In genomic region chr3:15812183-15812582, GRCh38 we compare ENCODE assay signal across 8 cellular contexts. TPM values are rescaled to one million over a fixed set of nuclear protein-coding genes. Genes with fewer than 3 reads are reported as not detected.
DNase-seq lines count a peak whose midpoint lies in the region; ATAC-seq and TF ChIP-seq lines count a peak whose summit lies in the region.

No MANE protein-coding gene starts in this region.

- TF ChIP-seq CTCF in C4-2B (conservative IDR thresholded peaks at IDR 0.05) (peak; percentile 68), body of pancreas (IDR thresholded peaks at IDR 0.05) (peak; percentile 24 to 48 (median 40))

- no peak overlapping the region for H2BK12ac ChIP-seq in mesenchymal stem cell (ENCODE audit: low read length in 2 of 2)

- WGBS in body of pancreas, 2 donors: 90 to 100% methylated on average over 1 of the region's 1 CpG
- no CpG with 5 or more reads among the region's 1 CpG for WGBS in mesenchymal stem cell

- H3K27ac ChIP-seq in C4-2B (no peak overlapping the region), body of pancreas (no peak overlapping the region), mesenchymal stem cell (ENCODE audit: low read length, poor library complexity, severe bottlenecking) (no peak overlapping the region)

- no peak overlapping the region for H2AK5ac ChIP-seq in mesenchymal stem cell (ENCODE audit: low read length, severe bottlenecking)

- H3K9me3 Mint-ChIP-seq in stimulated activated effector memory CD8-positive, alpha-beta T cell treated with anti-CD3 and anti-CD28 coated beads, Interleukin-12 subunit alpha, Interleukin-12 subunit beta, amount 100 ng/mL, for 72 hours: no peaks in the 10 kb centered on the region

- H2BK5ac ChIP-seq in mesenchymal stem cell (ENCODE audit: low read depth, low read length, poor library complexity, severe bottlenecking): no peak overlapping the region

- intact Hi-C loops in body of pancreas (cut with DNase I): loop anchor here (10.0 kb wide), 2 partner anchors 363 to 433 kb away; partner anchors contain the start of gene GALNT15

- H3K4me2 ChIP-seq in mesenchymal stem cell (ENCODE audit: low read length, poor library complexity, severe bottlenecking): no peak overlapping the region

- no peak overlapping the region for H3K27ac Mint-ChIP-seq in stimulated activated effector memory CD8-positive, alpha-beta T cell treated with anti-CD3 and anti-CD28 coated beads, Interleukin-12 subunit alpha, Interleukin-12 subunit beta, amount 100 ng/mL, for 72 hours

- H3K4me3 Mint-ChIP-seq in stimulated activated effector memory CD8-positive, alpha-beta T cell treated with anti-CD3 and anti-CD28 coated beads, Interleukin-12 subunit alpha, Interleukin-12 subunit beta, amount 100 ng/mL, for 72 hours: no peak overlapping the region

- H3K4ac ChIP-seq in mesenchymal stem cell (ENCODE audit: low read depth in 1 of 2, low read length in 2 of 2): no peak overlapping the region

- no peaks in the 10 kb centered on the region for H3K36me3 ChIP-seq in body of pancreas (replicated peaks in 1 of 2; ENCODE audit: insufficient read depth in 1 of 2, low read depth in 2 of 2)
- no peaks in the 10 kb centered on the region for H3K36me3 ChIP-seq in mesenchymal stem cell (ENCODE audit: control insufficient read depth in 1 of 2, insufficient read depth in 2 of 2, low read depth in 1 of 2, low read length in 2 of 2)

- ATAC-seq in body of pancreas: no peak
- no peak for ATAC-seq in stimulated activated effector memory CD8-positive, alpha-beta T cell treated with anti-CD3 and anti-CD28 coated beads, Interleukin-12 subunit alpha, Interleukin-12 subunit beta, amount 100 ng/mL, for 72 hours
- ATAC-seq in GM18502 (IDR thresholded peaks at IDR 0.05; ENCODE audit: poor library complexity, unreplicated experiment): no peak

- H3K36me3 Mint-ChIP-seq in stimulated activated effector memory CD8-positive, alpha-beta T cell treated with anti-CD3 and anti-CD28 coated beads, Interleukin-12 subunit alpha, Interleukin-12 subunit beta, amount 100 ng/mL, for 72 hours: no peaks in the 10 kb centered on the region

- H3K4me1 Mint-ChIP-seq in stimulated activated effector memory CD8-positive, alpha-beta T cell treated with anti-CD3 and anti-CD28 coated beads, Interleukin-12 subunit alpha, Interleukin-12 subunit beta, amount 100 ng/mL, for 72 hours: peaks cover 39% of the 10 kb centered on the region

- H2BK15ac ChIP-seq in mesenchymal stem cell (ENCODE audit: low read depth, poor library complexity, severe bottlenecking): no peak overlapping the region

- H3K79me1 ChIP-seq in mesenchymal stem cell (replicated peaks; ENCODE audit: low read length, poor library complexity, severe bottlenecking): peaks cover 17% of the 10 kb centered on the region

- peak overlapping the region; percentile 53 for H3K9ac ChIP-seq in mesenchymal stem cell (ENCODE audit: low read length)

- no peak overlapping the region for H4K8ac ChIP-seq in mesenchymal stem cell (ENCODE audit: low read length)

- H3K18ac ChIP-seq in mesenchymal stem cell (ENCODE audit: low read depth in 1 of 2, low read length in 2 of 2): no peak overlapping the region

- H3K4me1 ChIP-seq in body of pancreas: peaks cover 23% of the 10 kb centered on the region
- no peaks in the 10 kb centered on the region for H3K4me1 ChIP-seq in mesenchymal stem cell (ENCODE audit: control insufficient read depth, insufficient read depth, low read depth, low read length)

- DNase-seq in HCEC 1CT (peak; percentile 37), body of pancreas (no peak), mesenchymal stem cell (peak; percentile 36), NCI-H1930 (lab: John Stamatoyannopoulos, UW) (no peak)
- DNase-seq in NK-92 treated with Interleukin-12 subunit alpha and Interleukin-12 subunit beta, amount 100 ng/mL, for 24 hours (lab: John Stamatoyannopoulos, UW): no peak
- no peak for DNase-seq in stimulated activated effector memory CD8-positive, alpha-beta T cell treated with anti-CD3 and anti-CD28 coated beads, Interleukin-12 subunit alpha, Interleukin-12 subunit beta, amount 100 ng/mL, for 72 hours (ENCODE audit: low spot score in 2 of 2)

- no peak overlapping the region for H3K14ac ChIP-seq in mesenchymal stem cell (ENCODE audit: low read length in 2 of 2)

- H3K27me3 ChIP-seq in body of pancreas: no peaks in the 10 kb centered on the region
- no peaks in the 10 kb centered on the region for H3K27me3 ChIP-seq in mesenchymal stem cell (ENCODE audit: control insufficient read depth in 1 of 2, insufficient read depth in 1 of 2, low read length in 2 of 2)

- H3K9me3 ChIP-seq in body of pancreas (no peaks in the 10 kb centered on the region), mesenchymal stem cell (ENCODE audit: control insufficient read depth, low read length) (no peaks in the 10 kb centered on the region)

- no peak overlapping the region for H3K4me3 ChIP-seq in body of pancreas
- no peak overlapping the region for H3K4me3 ChIP-seq in mesenchymal stem cell (ENCODE audit: insufficient read depth in 1 of 2, low read depth in 1 of 2, low read length in 2 of 2)

- H2AFZ ChIP-seq in mesenchymal stem cell (ENCODE audit: low read depth, low read length): no peak overlapping the region

- no peak overlapping the region for H3K23ac ChIP-seq in mesenchymal stem cell (ENCODE audit: low read length in 2 of 2)

- no peak overlapping the region for H4K91ac ChIP-seq in mesenchymal stem cell (ENCODE audit: low read length)

- H2BK120ac ChIP-seq in mesenchymal stem cell (ENCODE audit: low read depth, low read length): no peak overlapping the region

- no peak for TF ChIP-seq POLR2A in body of pancreas (IDR thresholded peaks at IDR 0.05)

RNA-seq across cellular contexts. Expression of gene ANKRD28, which starts 14.4 kb away (rescaled TPM):
- 10 to 100 TPM; 26.7 to 37.1 TPM for total RNA-seq in body of pancreas
- polyA plus RNA-seq in mesenchymal stem cell (2013, experiment 1 of 2): 38.8 TPM
- 42.1 TPM for polyA plus RNA-seq in mesenchymal stem cell (2013, experiment 2 of 2)

Comparison
In these comparisons a context has a peak if more than half of its experiments do, and no peak if none do; other contexts are left out.
1. DNase-seq: peak in HCEC 1CT (single experiment) and mesenchymal stem cell (single experiment); none in body of pancreas (0 of 4), NK-92 treated with Interleukin-12 subunit alpha and Interleukin-12 subunit beta, amount 100 ng/mL, for 24 hours (single experiment), stimulated activated effector memory CD8-positive, alpha-beta T cell treated with anti-CD3 and anti-CD28 coated beads, Interleukin-12 subunit alpha, Interleukin-12 subunit beta, amount 100 ng/mL, for 72 hours (0 of 2) and NCI-H1930 (0 of 2).